Comparison of ENCODE assay signal across 9 cellular contexts in genomic region chr16:56848955-56849689, GRCh38. TPM values are rescaled to one million over a fixed set of nuclear protein-coding genes. Genes with fewer than 3 reads are reported as not detected.
DNase-seq lines count a peak whose midpoint lies in the region; TF ChIP-seq lines count a peak whose summit lies in the region.
"Had no signal": no experiment of that assay in that cellular context is flagged by ENCODE, and none has a peak within 500 bp of the region (broad histone marks: within the 10 kb centered on the region; RNA-seq: fewer than 3 reads in every experiment).

No MANE protein-coding gene starts in this region.

- TF ChIP-seq POLR2A in spleen (IDR thresholded peaks at IDR 0.05), result no peak

- no peak for TF ChIP-seq CTCF in HFF-Myc (IDR thresholded peaks at IDR 0.05; ENCODE audit: low read depth, low read length, missing control alignments)
- TF ChIP-seq CTCF in SK-N-SH (IDR thresholded peaks at IDR 0.05), result no peak
- TF ChIP-seq CTCF in foreskin fibroblast (IDR thresholded peaks at IDR 0.05; ENCODE audit: low read depth, low read length), result no peak
- TF ChIP-seq CTCF in spleen (IDR thresholded peaks at IDR 0.05 in 8 of 11, conservative IDR thresholded peaks at IDR 0.05 in 3 of 11), result no peak
- TF ChIP-seq CTCF in left ventricle myocardium inferior (IDR thresholded peaks at IDR 0.05; ENCODE audit: borderline replicate concordance), result no peak

- DNase-seq in HFF-Myc (ENCODE audit: extremely low read depth, low read depth) (peak; percentile 36), SK-N-SH (no peak), foreskin fibroblast (peak; percentile 79 to 89), spleen (no peak), NCI-H1417 treated with DMSO at 0.1 percent for 48 hours (lab: John Stamatoyannopoulos, UW) (no peak), left ventricle myocardium inferior (no peak), DMS153 (lab: John Stamatoyannopoulos, UW) (no peak), medulla oblongata (ENCODE audit: extremely low spot score) (no peak)

- H3K27me3 ChIP-seq in SK-N-SH (ENCODE audit: insufficient read depth) (no peaks in the 10 kb centered on the region), spleen (replicated peaks in 1 of 7) (no peaks in the 10 kb centered on the region), left ventricle myocardium inferior (ENCODE audit: low read depth) (no peaks in the 10 kb centered on the region)

- peak overlapping the region; percentile 69; the same call in 1 of the 2 replicates for H2AFZ ChIP-seq in SK-N-SH (ENCODE audit: low read depth)

- no peaks in the 10 kb centered on the region for H3K9me2 ChIP-seq in SK-N-SH

- peaks cover 44% of the 10 kb centered on the region for H3F3A ChIP-seq in SK-N-SH (replicated peaks; ENCODE audit: insufficient read depth)

- peaks cover 6 to 10% of the 10 kb centered on the region in 2 experiments for H3K36me3 ChIP-seq in SK-N-SH (replicated peaks in 1 of 2; ENCODE audit: control insufficient read depth in 1 of 2, insufficient read depth in 2 of 2, low read length in 1 of 2)
- H3K36me3 ChIP-seq in spleen, result peaks cover 0 to 22% (median 9%) of the 10 kb centered on the region in 6 donors
- peaks cover 12% of the 10 kb centered on the region for H3K36me3 ChIP-seq in left ventricle myocardium inferior

- intact Hi-C loops in spleen (cut with DNase I; ENCODE audit: low total_unique reads) (no loop called here), left ventricle myocardium inferior (cut with micrococcal nuclease) (no loop called here)

- H3K4me1 ChIP-seq in SK-N-SH (ENCODE audit: control insufficient read depth in 1 of 2, insufficient read depth in 2 of 2, low read depth in 1 of 2, low read length in 1 of 2) (peaks cover 37 to 46% of the 10 kb centered on the region in 2 experiments), spleen (peaks cover 0 to 37% (median 16%) of the 10 kb centered on the region in 6 donors), left ventricle myocardium inferior (peaks cover 21% of the 10 kb centered on the region)

- H3K27ac ChIP-seq in SK-N-SH (ENCODE audit: low read depth in 2 of 2, low read length in 1 of 2), result peak overlapping the region; percentile 77 to 85
- H3K27ac ChIP-seq in spleen, result peak overlapping the region in 5 of 8 donors; percentile 9 to 62 (median 59)
- no peak overlapping the region for H3K27ac ChIP-seq in left ventricle myocardium inferior (replicated peaks)

- CTCF ChIA-PET in SK-N-SH (lab: Yijun Ruan, JAX), result interaction anchor here (0.7 to 2.4 kb wide), 9 partner anchors 10 to 692 kb away, joined by 3 to 10 read pairs (median 3); no protein-coding TSS in a partner anchor

- WGBS in SK-N-SH (ENCODE audit: low lambda C conversion rate), result 37% methylated on average over 7 of the region's 7 CpGs
- WGBS in spleen, 5 donors, result 59 to 74% (median 68%) methylated on average over 7 of the region's 7 CpGs

- H3K4me3 ChIP-seq in HFF-Myc (replicated peaks; ENCODE audit: low read depth, low read length), result no peak overlapping the region
- no peak overlapping the region for H3K4me3 ChIP-seq in SK-N-SH (ENCODE audit: low read depth in 2 of 2, low read length in 1 of 2)
- H3K4me3 ChIP-seq in foreskin fibroblast (ENCODE audit: low read depth in 1 of 2, low read length in 2 of 2), result no peak overlapping the region
- H3K4me3 ChIP-seq in spleen, result no peak overlapping the region
- no peak overlapping the region for H3K4me3 ChIP-seq in left ventricle myocardium inferior
- H3K4me3 ChIP-seq: skin epidermis had no signal

- H3K9me3 ChIP-seq in SK-N-SH, result no peaks in the 10 kb centered on the region
- H3K9me3 ChIP-seq in spleen, result no peaks in the 10 kb centered on the region
- H3K9me3 ChIP-seq in left ventricle myocardium inferior (replicated peaks), result no peaks in the 10 kb centered on the region

- peak in 1 of 2 experiments; percentile 63; a peak in 1 of 4 replicates for TF ChIP-seq EP300 in SK-N-SH (IDR thresholded peaks at IDR 0.05; ENCODE audit: borderline replicate concordance in 1 of 2, low read depth in 1 of 2, low read length in 1 of 2)

- no peaks in the 10 kb centered on the region for H3K79me2 ChIP-seq in SK-N-SH (ENCODE audit: insufficient read depth)

- H3K4me2 ChIP-seq in SK-N-SH, result peak overlapping the region; percentile 60

- no peak for TF ChIP-seq RAD21 in SK-N-SH (IDR thresholded peaks at IDR 0.05; ENCODE audit: low read length)

- peak overlapping the region; percentile 42 for H3K9ac ChIP-seq in SK-N-SH

- H4K20me1 ChIP-seq in SK-N-SH (ENCODE audit: insufficient read depth), result no peaks in the 10 kb centered on the region

- POLR2A ChIA-PET in SK-N-SH (lab: Yijun Ruan, JAX), result no interaction called here

TF ChIP-seq in SK-N-SH, 30 proteins besides CTCF, POLR2A, EP300 and RAD21 (continues in another document):
- TF ChIP-seq USF1 (IDR thresholded peaks at IDR 0.05; ENCODE audit: borderline replicate concordance, low read depth) (peak; percentile 75), NFIC (IDR thresholded peaks at IDR 0.05; ENCODE audit: borderline replicate concordance) (peak; percentile 71), IRF3 (IDR thresholded peaks at IDR 0.05; ENCODE audit: low read depth, low read length) (no peak), RFX5 (IDR thresholded peaks at IDR 0.05; ENCODE audit: low read length) (no peak), EZH2phosphoT487 (IDR thresholded peaks at IDR 0.05; ENCODE audit: borderline replicate concordance, low read depth) (no peak), GABPA (IDR thresholded peaks at IDR 0.05; ENCODE audit: low read depth) (no peak), ZBTB33 (IDR thresholded peaks at IDR 0.05; ENCODE audit: borderline replicate concordance, low read depth) (no peak), TCF12 (IDR thresholded peaks at IDR 0.05) (peak; percentile 72), SMC3 (IDR thresholded peaks at IDR 0.05; ENCODE audit: low read depth, low read length) (no peak), CHD2 (IDR thresholded peaks at IDR 0.05; ENCODE audit: low read length, partially characterized antibody) (no peak), TEAD4 (IDR thresholded peaks at IDR 0.05; ENCODE audit: borderline replicate concordance, insufficient read depth) (peak; percentile 44; the same call in 1 of the 2 replicates), FOXM1 (IDR thresholded peaks at IDR 0.05; ENCODE audit: low read depth) (no peak), JUND (IDR thresholded peaks at IDR 0.05) (peak; percentile 46; the same call in 1 of the 2 replicates), TAF1 (IDR thresholded peaks at IDR 0.05; ENCODE audit: borderline replicate concordance, low read depth, low read length) (peak; percentile 37; the same call in 1 of the 2 replicates), GATA2 (CRISPR knock-in tag; IDR thresholded peaks at IDR 0.05) (peak; percentile 48; the same call in 1 of the 2 replicates), SIN3A (IDR thresholded peaks at IDR 0.05; ENCODE audit: borderline replicate concordance, low read depth, low read length) (no peak)
- TF ChIP-seq, protein P1, sequence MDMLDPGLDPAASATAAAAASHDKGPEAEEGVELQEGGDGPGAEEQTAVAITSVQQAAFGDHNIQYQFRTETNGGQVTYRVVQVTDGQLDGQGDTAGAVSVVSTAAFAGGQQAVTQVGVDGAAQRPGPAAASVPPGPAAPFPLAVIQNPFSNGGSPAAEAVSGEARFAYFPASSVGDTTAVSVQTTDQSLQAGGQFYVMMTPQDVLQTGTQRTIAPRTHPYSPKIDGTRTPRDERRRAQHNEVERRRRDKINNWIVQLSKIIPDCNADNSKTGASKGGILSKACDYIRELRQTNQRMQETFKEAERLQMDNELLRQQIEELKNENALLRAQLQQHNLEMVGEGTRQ (IDR thresholded peaks at IDR 0.05; ENCODE audit: borderline replicate concordance, low read depth, low read length), result no peak

RNA-seq across cellular contexts. Expression of gene SLC12A3, which starts 15.9 kb away (rescaled TPM):
- polyA plus RNA-seq in SK-N-SH (2012; rRNA removed), result not detected in 2 replicates
- polyA plus RNA-seq in SK-N-SH (2012; cell fraction: cytosol; rRNA removed), result not detected in 2 replicates
- not detected in 2 replicates for polyA plus RNA-seq in SK-N-SH (2012; cell fraction: nucleus; rRNA removed)
- 1 to 10 TPM in 3 of 7 donors, under 1 TPM in 4; 0.42 to 2.6 (median 0.94) TPM for total RNA-seq in spleen
- 1 to 10 TPM in 2 of 3 donors, under 1 TPM in 1; 0.46 to 2.3 (median 1.9) TPM for polyA plus RNA-seq in spleen
- not detected for total RNA-seq in left ventricle myocardium inferior

Comparison
In these comparisons a context has a peak if more than half of its experiments do, and no peak if none do; other contexts are left out.
1. DNase-seq: peak in HFF-Myc (single experiment) and foreskin fibroblast (2 of 2); none in SK-N-SH (single experiment), spleen (single experiment), NCI-H1417 treated with DMSO at 0.1 percent for 48 hours (single experiment), left ventricle myocardium inferior (single experiment), DMS153 (single experiment) and medulla oblongata (single experiment).